Comparison of ENCODE assay signal across 17 cellular contexts in the genomic region with DNA sequence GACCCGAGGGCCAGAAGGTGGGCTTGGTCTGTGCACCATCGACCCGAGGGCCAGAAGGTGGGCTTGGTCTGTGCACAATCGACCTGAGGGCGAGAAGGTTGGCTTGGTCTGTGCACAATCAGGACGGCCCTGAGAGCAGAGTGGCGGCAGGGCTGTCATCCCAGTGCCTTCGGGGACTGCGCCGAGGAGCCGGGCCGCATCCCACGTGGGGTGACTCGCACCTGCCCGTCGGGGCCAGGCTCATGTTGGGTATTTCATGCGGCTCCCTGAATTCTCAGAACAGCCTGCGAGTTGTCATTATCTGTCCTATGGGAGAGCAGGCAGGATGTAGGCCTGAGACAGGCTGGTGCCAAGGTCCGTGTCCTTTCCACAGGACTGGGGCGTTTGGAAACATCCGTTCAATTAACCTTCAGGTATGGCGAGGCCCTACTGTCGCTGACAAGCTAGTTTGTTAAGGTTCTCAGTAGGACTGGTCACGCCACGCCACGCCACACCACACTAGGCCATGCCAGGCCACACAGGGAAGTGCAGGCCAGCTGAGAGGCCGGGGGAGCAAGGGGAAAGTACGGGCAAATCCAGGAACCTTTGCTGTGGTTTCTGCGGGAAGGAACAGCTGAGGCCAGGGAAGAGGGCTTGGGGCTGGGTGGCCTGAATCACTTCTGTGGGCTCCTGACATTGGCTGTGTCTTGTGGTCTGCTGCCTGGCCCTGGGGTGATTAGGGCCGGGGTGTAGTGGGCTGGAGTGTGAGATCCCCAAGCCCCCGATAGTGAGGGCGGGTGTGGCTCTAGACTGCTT.
DNase-seq lines count a peak whose midpoint lies in the region; ATAC-seq and TF ChIP-seq lines count a peak whose summit lies in the region.
"Had no signal": no experiment of that assay in that cellular context is flagged by ENCODE, and none has a peak within 500 bp of the region (broad histone marks: within the 10 kb centered on the region; RNA-seq: fewer than 3 reads in every experiment).

No MANE protein-coding gene starts in this region.

- H3K36me3 Mint-ChIP-seq in activated CD8-positive, alpha-beta T cell treated with anti-CD3 and anti-CD28 coated beads, Interleukin-2, amount 10 ng/mL, durations not matched to agents 7 days and 5 days (ENCODE audit: low read depth) = no peaks in the 10 kb centered on the region

- CTCF ChIA-PET in activated CD8-positive, alpha-beta T cell treated with anti-CD3 and anti-CD28 coated beads, Interleukin-2, amount 10 ng/mL, durations not matched to agents 7 days and 5 days (lab: Charles Lee) = interaction anchor here (5.9 kb wide), 1 partner anchor 45 kb away, joined by 66 read pairs; no protein-coding TSS in a partner anchor

- DNase-seq in right cardiac atrium (peak; percentile 6 to 45 (median 40)), cardiac septum (ENCODE audit: low spot score) (no peak), myocyte (ENCODE audit: low read depth) (peak; percentile 96), tibial artery (no peak), HT-29 (ENCODE audit: low spot score) (no peak), DMS79 treated with DMSO at 0.1 percent for 48 hours (lab: John Stamatoyannopoulos, UW) (no peak), COR-L47 (lab: John Stamatoyannopoulos, UW) (no peak)
- no peak for DNase-seq in activated CD8-positive, alpha-beta T cell treated with anti-CD3 and anti-CD28 coated beads, Interleukin-2, amount 10 ng/mL, durations not matched to agents 7 days and 5 days
- DNase-seq: activated CD4-positive, alpha-beta T cell treated with anti-CD3 and anti-CD28 coated beads, Interleukin-2, amount 50 U/mL, for 4 hours; anterior cingulate cortex; GF-D8; NCI-H1417 treated with DMSO at 0.1 percent for 48 hours; NCI-H226; NK-92 treated with Interleukin-12 subunit alpha and Interleukin-12 subunit beta, amount 100 ng/mL, for 24 hours had no signal

- no peak for TF ChIP-seq CTCF in tibial artery (IDR thresholded peaks at IDR 0.05)

- intact Hi-C loops in right cardiac atrium (cut with DNase I) (no loop called here), cardiac septum (cut with DNase I) (no loop called here), tibial artery (cut with DNase I; ENCODE audit: low total_unique reads) (no loop called here)

- no peak for ATAC-seq in right cardiac atrium
- ATAC-seq in activated CD8-positive, alpha-beta T cell treated with anti-CD3 and anti-CD28 coated beads, Interleukin-2, amount 10 ng/mL, durations not matched to agents 7 days and 5 days = no peak
- ATAC-seq: activated T-helper 17 cell treated with anti-CD3 and anti-CD28 coated beads, Interleukin-2, amount 50 U/mL, for 72 hours; stimulated activated effector memory CD8-positive, alpha-beta T cell treated with anti-CD3 and anti-CD28 coated beads, Interleukin-12 subunit alpha, Interleukin-12 subunit beta, amount 100 ng/mL, for 72 hours had no signal

- H3K27ac ChIP-seq in right cardiac atrium (ENCODE audit: low read length) (no peak overlapping the region), tibial artery (no peak overlapping the region)
- H3K27ac ChIP-seq: SJSA1 had no signal

- POLR2A ChIA-PET in activated CD8-positive, alpha-beta T cell treated with anti-CD3 and anti-CD28 coated beads, Interleukin-2, amount 10 ng/mL, durations not matched to agents 7 days and 5 days (lab: Charles Lee) = no interaction called here

- H3K4me1 Mint-ChIP-seq in activated CD8-positive, alpha-beta T cell treated with anti-CD3 and anti-CD28 coated beads, Interleukin-2, amount 10 ng/mL, durations not matched to agents 7 days and 5 days (ENCODE audit: low read depth) = peaks cover 39% of the 10 kb centered on the region

- H3K27ac Mint-ChIP-seq in activated CD8-positive, alpha-beta T cell treated with anti-CD3 and anti-CD28 coated beads, Interleukin-2, amount 10 ng/mL, durations not matched to agents 7 days and 5 days = peak overlapping the region; percentile 61
- H3K27ac Mint-ChIP-seq: activated T-helper 17 cell treated with anti-CD3 and anti-CD28 coated beads, Interleukin-2, amount 50 U/mL, for 72 hours; stimulated activated effector memory CD8-positive, alpha-beta T cell treated with anti-CD3 and anti-CD28 coated beads, Interleukin-12 subunit alpha, Interleukin-12 subunit beta, amount 100 ng/mL, for 72 hours had no signal

- H3K27me3 Mint-ChIP-seq in activated CD8-positive, alpha-beta T cell treated with anti-CD3 and anti-CD28 coated beads, Interleukin-2, amount 10 ng/mL, durations not matched to agents 7 days and 5 days (ENCODE audit: low read depth) = no peaks in the 10 kb centered on the region
- H3K27me3 Mint-ChIP-seq: activated T-helper 17 cell treated with anti-CD3 and anti-CD28 coated beads, Interleukin-2, amount 50 U/mL, for 72 hours had no signal

- H3K36me3 ChIP-seq in tibial artery = peaks cover 5 to 34% (median 15%) of the 10 kb centered on the region in 3 donors

- WGBS in right cardiac atrium = 83% methylated on average over 32 of the region's 32 CpGs

- no peak overlapping the region for H3K4me3 Mint-ChIP-seq in activated CD8-positive, alpha-beta T cell treated with anti-CD3 and anti-CD28 coated beads, Interleukin-2, amount 10 ng/mL, durations not matched to agents 7 days and 5 days
- H3K4me3 Mint-ChIP-seq: activated T-helper 17 cell treated with anti-CD3 and anti-CD28 coated beads, Interleukin-2, amount 50 U/mL, for 72 hours; stimulated activated effector memory CD8-positive, alpha-beta T cell treated with anti-CD3 and anti-CD28 coated beads, Interleukin-12 subunit alpha, Interleukin-12 subunit beta, amount 100 ng/mL, for 72 hours had no signal

- no peaks in the 10 kb centered on the region for H3K9me3 ChIP-seq in right cardiac atrium (ENCODE audit: control insufficient read depth, low read length)
- H3K9me3 ChIP-seq in tibial artery = no peaks in the 10 kb centered on the region
- H3K9me3 ChIP-seq: SJSA1 had no signal

- H3K27me3 ChIP-seq in right cardiac atrium (ENCODE audit: control insufficient read depth, insufficient read depth) (no peaks in the 10 kb centered on the region), tibial artery (no peaks in the 10 kb centered on the region)
- H3K27me3 ChIP-seq: SJSA1 had no signal

- H3K4me1 ChIP-seq in right cardiac atrium (ENCODE audit: control insufficient read depth, insufficient read depth, low read length) = peaks cover 7% of the 10 kb centered on the region
- H3K4me1 ChIP-seq in tibial artery = peaks cover 0 to 14% (median 2%) of the 10 kb centered on the region in 4 donors

- H3K4me3 ChIP-seq in right cardiac atrium (ENCODE audit: low read length) = no peak overlapping the region
- H3K4me3 ChIP-seq in tibial artery = no peak overlapping the region
- H3K4me3 ChIP-seq: SJSA1 had no signal

- no peaks in the 10 kb centered on the region for H3K9me3 Mint-ChIP-seq in activated CD8-positive, alpha-beta T cell treated with anti-CD3 and anti-CD28 coated beads, Interleukin-2, amount 10 ng/mL, durations not matched to agents 7 days and 5 days (ENCODE audit: insufficient read depth)
- H3K9me3 Mint-ChIP-seq: activated T-helper 17 cell treated with anti-CD3 and anti-CD28 coated beads, Interleukin-2, amount 50 U/mL, for 72 hours; stimulated activated effector memory CD8-positive, alpha-beta T cell treated with anti-CD3 and anti-CD28 coated beads, Interleukin-12 subunit alpha, Interleukin-12 subunit beta, amount 100 ng/mL, for 72 hours had no signal

Comparison
In these comparisons a context has a peak if more than half of its experiments do, and no peak if none do; other contexts are left out.
1. DNase-seq: peak in right cardiac atrium (3 of 3) and myocyte (single experiment); none in cardiac septum (single experiment), activated CD8-positive, alpha-beta T cell treated with anti-CD3 and anti-CD28 coated beads, Interleukin-2, amount 10 ng/mL, durations not matched to agents 7 days and 5 days (single experiment), tibial artery (0 of 2), HT-29 (single experiment), DMS79 treated with DMSO at 0.1 percent for 48 hours (single experiment) and COR-L47 (single experiment).